Comparison of ENCODE assay signal across 8 cellular contexts in genomic region chr16:2473999-2474876, GRCh38. TPM values are rescaled to one million over a fixed set of nuclear protein-coding genes. Genes with fewer than 3 reads are reported as not detected.
DNase-seq lines count a peak whose midpoint lies in the region; ATAC-seq and TF ChIP-seq lines count a peak whose summit lies in the region.

No MANE protein-coding gene starts in this region.

- POLR2A ChIA-PET in OCI-LY7 (lab: Charles Lee) = no interaction called here

- peaks cover 12% of the 10 kb centered on the region for H3F3A ChIP-seq in DOHH2 (ENCODE audit: control insufficient read depth, insufficient read depth)
- peaks cover 40% of the 10 kb centered on the region for H3F3A ChIP-seq in neural progenitor cell (ENCODE audit: low read depth)

- H3K4me3 Mint-ChIP-seq in activated T-helper 17 cell treated with anti-CD3 and anti-CD28 coated beads, Interleukin-2, amount 50 U/mL, for 72 hours = peak overlapping the region; percentile 41
- H3K4me3 Mint-ChIP-seq in neural progenitor cell = peak overlapping the region; percentile 83

- no peak for TF ChIP-seq EP300 in transverse colon (IDR thresholded peaks at IDR 0.05; ENCODE audit: low read depth)

- intact Hi-C loops in OCI-LY7 (cut with micrococcal nuclease; ENCODE audit: unreplicated experiment) = loop anchor here (2.0 kb wide), 1 partner anchor 27 kb away; no protein-coding TSS in a partner anchor
- intact Hi-C loops in transverse colon (cut with DNase I; ENCODE audit: low total_unique reads) = no loop called here
- intact Hi-C loops in posterior vena cava (cut with DNase I) = no loop called here

- H3K4me1 ChIP-seq in DOHH2 (ENCODE audit: control insufficient read depth, low read length) (peaks cover 59% of the 10 kb centered on the region), OCI-LY7 (ENCODE audit: insufficient read depth, low read length, poor library complexity, severe bottlenecking) (peaks cover 58% of the 10 kb centered on the region), neural progenitor cell (peaks cover 34% of the 10 kb centered on the region), transverse colon (peaks cover 15 to 42% (median 35%) of the 10 kb centered on the region in 4 donors)

- TF ChIP-seq CTCF in DOHH2 (IDR thresholded peaks at IDR 0.05; ENCODE audit: low read depth, low read length, poor library complexity, severe bottlenecking) (peak; percentile 40), HFF-Myc (IDR thresholded peaks at IDR 0.05; ENCODE audit: low read depth, low read length, missing control alignments) (no peak), OCI-LY7 (conservative IDR thresholded peaks at IDR 0.05; ENCODE audit: low read length) (peak; percentile 61), fibroblast of villous mesenchyme (IDR thresholded peaks at IDR 0.05; ENCODE audit: insufficient read depth, low read depth, low read length) (peak; percentile 16), neural progenitor cell (IDR thresholded peaks at IDR 0.05) (peak; percentile 46), transverse colon (IDR thresholded peaks at IDR 0.05) (peak in 3 of 5 experiments; percentile 13 to 44 (median 22))

- no peak for TF ChIP-seq POLR2A in transverse colon (IDR thresholded peaks at IDR 0.05)

- H3K9me3 Mint-ChIP-seq in activated T-helper 17 cell treated with anti-CD3 and anti-CD28 coated beads, Interleukin-2, amount 50 U/mL, for 72 hours = no peaks in the 10 kb centered on the region
- no peaks in the 10 kb centered on the region for H3K9me3 Mint-ChIP-seq in neural progenitor cell

- H3K79me2 ChIP-seq in DOHH2 (ENCODE audit: control insufficient read depth, low read length) = peaks cover 64% of the 10 kb centered on the region
- peaks cover 17% of the 10 kb centered on the region; the same call in 1 of the 2 replicates for H3K79me2 ChIP-seq in OCI-LY7 (ENCODE audit: insufficient read depth, low read depth, low read length)
- H3K79me2 ChIP-seq in neural progenitor cell (ENCODE audit: low read depth) = peaks cover 10% of the 10 kb centered on the region

- H3K27me3 ChIP-seq in DOHH2 (ENCODE audit: control insufficient read depth, low read length) = no peaks in the 10 kb centered on the region
- peaks cover 59% of the 10 kb centered on the region for H3K27me3 ChIP-seq in neural progenitor cell
- peaks cover 44% of the 10 kb centered on the region for H3K27me3 ChIP-seq in transverse colon

- CTCF ChIA-PET in OCI-LY7 (lab: Charles Lee; ENCODE audit: unreplicated experiment) = no interaction called here

- H2AFZ ChIP-seq in OCI-LY7 (ENCODE audit: low read length) = no peak overlapping the region
- peak overlapping the region; percentile 27 for H2AFZ ChIP-seq in neural progenitor cell (replicated peaks)

- H3K27ac ChIP-seq in DOHH2 (ENCODE audit: low read depth, low read length) (peak overlapping the region; percentile 84), OCI-LY7 (ENCODE audit: low read depth, low read length, poor library complexity, severe bottlenecking) (peak overlapping the region; percentile 86), neural progenitor cell (no peak overlapping the region), transverse colon (peak overlapping the region; percentile 85 to 88 (median 88))

- in situ Hi-C loops in transverse colon (cut with MboI; ENCODE audit: low pct_ligation_motif_present in 1 of 4, low pct_unique_long_range_greater_than_20kb in 1 of 4, low sequenced_read_pairs in 3 of 4) = no loop called here

- peak; percentile 68 for ATAC-seq in activated T-helper 17 cell treated with anti-CD3 and anti-CD28 coated beads, Interleukin-2, amount 50 U/mL, for 72 hours (replicated peaks)

- peaks cover 11% of the 10 kb centered on the region for H3K27me3 Mint-ChIP-seq in activated T-helper 17 cell treated with anti-CD3 and anti-CD28 coated beads, Interleukin-2, amount 50 U/mL, for 72 hours
- H3K27me3 Mint-ChIP-seq in neural progenitor cell (ENCODE audit: insufficient read depth, low read depth) = peaks cover 12% of the 10 kb centered on the region

- WGBS in transverse colon (ENCODE audit: low coverage in 1 of 2), 2 donors = 0% methylated on average over 62 of the region's 100 CpGs; no CpG with 5 or more reads in 1 of the 2 donors

- H3K9ac ChIP-seq in neural progenitor cell = peak overlapping the region; percentile 65

- H3K9me2 ChIP-seq in DOHH2 (replicated peaks; ENCODE audit: control insufficient read depth, low read length) = no peaks in the 10 kb centered on the region
- H3K9me2 ChIP-seq in OCI-LY7 (ENCODE audit: insufficient read depth, low read length) = no peaks in the 10 kb centered on the region

- H3K36me3 Mint-ChIP-seq in activated T-helper 17 cell treated with anti-CD3 and anti-CD28 coated beads, Interleukin-2, amount 50 U/mL, for 72 hours (ENCODE audit: low read depth) = no peaks in the 10 kb centered on the region
- no peaks in the 10 kb centered on the region for H3K36me3 Mint-ChIP-seq in neural progenitor cell

- no peak overlapping the region for H3K27ac Mint-ChIP-seq in activated T-helper 17 cell treated with anti-CD3 and anti-CD28 coated beads, Interleukin-2, amount 50 U/mL, for 72 hours
- H3K27ac Mint-ChIP-seq in neural progenitor cell = no peak overlapping the region

- H3K9me3 ChIP-seq in DOHH2 (ENCODE audit: control insufficient read depth, insufficient read depth, low read length) (no peaks in the 10 kb centered on the region), OCI-LY7 (ENCODE audit: low read length) (no peaks in the 10 kb centered on the region), neural progenitor cell (ENCODE audit: low read depth) (no peaks in the 10 kb centered on the region), transverse colon (no peaks in the 10 kb centered on the region)

- H4K20me1 ChIP-seq in DOHH2 (ENCODE audit: control insufficient read depth, insufficient read depth, low read depth, low read length) = peaks cover 21% of the 10 kb centered on the region; the same call in 1 of the 2 replicates
- peaks cover 9% of the 10 kb centered on the region; the same call in 1 of the 2 replicates for H4K20me1 ChIP-seq in OCI-LY7 (ENCODE audit: insufficient read depth, low read length)
- H4K20me1 ChIP-seq in neural progenitor cell (ENCODE audit: low read depth) = peaks cover 41% of the 10 kb centered on the region

- H3K4me3 ChIP-seq in DOHH2 (ENCODE audit: low read length) (peak overlapping the region; percentile 97), HFF-Myc (replicated peaks; ENCODE audit: low read depth, low read length) (peak overlapping the region; percentile 85), OCI-LY7 (ENCODE audit: low read depth, low read length, poor library complexity, severe bottlenecking) (peak overlapping the region; percentile 92), fibroblast of villous mesenchyme (ENCODE audit: low read depth, low read length) (peak overlapping the region; percentile 71), neural progenitor cell (peak overlapping the region; percentile 97), transverse colon (peak overlapping the region; percentile 65 to 90 (median 70))

- H3K4me2 ChIP-seq in DOHH2 (ENCODE audit: low read length) = peak overlapping the region; percentile 92
- peak overlapping the region; percentile 91 for H3K4me2 ChIP-seq in OCI-LY7 (ENCODE audit: low read length)
- peak overlapping the region; percentile 98 for H3K4me2 ChIP-seq in neural progenitor cell

- peaks cover 21% of the 10 kb centered on the region for H3K4me1 Mint-ChIP-seq in activated T-helper 17 cell treated with anti-CD3 and anti-CD28 coated beads, Interleukin-2, amount 50 U/mL, for 72 hours
- peaks cover 29% of the 10 kb centered on the region for H3K4me1 Mint-ChIP-seq in neural progenitor cell

- BruUV-seq in OCI-LY7 (replicated peaks; lab: Mats Ljungman, UMichigan) = TSS peak; percentile 68

- DNase-seq in HFF-Myc (ENCODE audit: extremely low read depth, low read depth) (no peak), OCI-LY7 (ENCODE audit: low spot score) (peak; percentile 79), fibroblast of villous mesenchyme (ENCODE audit: low read depth) (peak; percentile 44), neural progenitor cell (ENCODE audit: low spot score) (peak; percentile 76), transverse colon (peak; percentile 62), posterior vena cava (ENCODE audit: low spot score) (no peak)

- H3K36me3 ChIP-seq in DOHH2 (ENCODE audit: control insufficient read depth, low read length) (peaks cover 8% of the 10 kb centered on the region), OCI-LY7 (ENCODE audit: insufficient read depth, low read length) (peaks cover 7% of the 10 kb centered on the region; the same call in 1 of the 2 replicates), neural progenitor cell (no peaks in the 10 kb centered on the region), transverse colon (no peaks in the 10 kb centered on the region)

RNA-seq across cellular contexts. Expression of gene TBC1D24, which starts 0.7 kb away (rescaled TPM):
- total RNA-seq in OCI-LY7 (2014; rRNA removed; shearing (Covaris generic)) = 19.8 and 23.4 TPM in 2 replicates
- total RNA-seq in OCI-LY7 (2022) (29.9 and 34.7 TPM in 2 replicates), fibroblast of villous mesenchyme (15.5 and 19.4 TPM in 2 replicates), neural progenitor cell (ENCODE audit: low replicate concordance) (8.2 and 11.9 TPM in 2 replicates), transverse colon (10 to 100 TPM in 2 of 4 donors, 1 to 10 TPM in 2; 8.3 to 19.3 (median 11.6) TPM), posterior vena cava (10 to 100 TPM; 11.4 to 13.3 TPM)
- total RNA-seq in activated T-helper 17 cell treated with anti-CD3 and anti-CD28 coated beads, Interleukin-2, amount 50 U/mL, for 72 hours = 10 to 100 TPM; 10.8 to 16.1 TPM

RNA-seq across cellular contexts. Expression of gene NTN3, which starts 3.1 kb away (rescaled TPM):
- 2.3 and 4.8 TPM in 2 replicates for total RNA-seq in OCI-LY7 (2014; rRNA removed; shearing (Covaris generic))
- total RNA-seq in OCI-LY7 (2022) = 1.5 and 1.7 TPM in 2 replicates
- under 1 TPM in 1 of 2 donors, not detected in 1; 0.21 TPM for total RNA-seq in activated T-helper 17 cell treated with anti-CD3 and anti-CD28 coated beads, Interleukin-2, amount 50 U/mL, for 72 hours
- 0.43 and 0.64 TPM in 2 replicates for total RNA-seq in fibroblast of villous mesenchyme
- 1.7 and 3.6 TPM in 2 replicates for total RNA-seq in neural progenitor cell (ENCODE audit: low replicate concordance)
- not detected for total RNA-seq in transverse colon
- total RNA-seq in posterior vena cava = under 1 TPM in 1 of 2 donors, not detected in 1; 0.29 TPM

RNA-seq across cellular contexts. Expression of gene TEDC2, which starts 14.3 kb away (rescaled TPM):
- 89.3 and 110 TPM in 2 replicates for total RNA-seq in OCI-LY7 (2014; rRNA removed; shearing (Covaris generic))
- total RNA-seq in OCI-LY7 (2022) (48.0 and 56.0 TPM in 2 replicates), fibroblast of villous mesenchyme (6.9 and 8.4 TPM in 2 replicates), neural progenitor cell (ENCODE audit: low replicate concordance) (29.1 and 62.1 TPM in 2 replicates), transverse colon (1 to 10 TPM in 2 of 4 donors, not detected in 2; 1.4 to 2.3 TPM), posterior vena cava (under 1 TPM in 1 of 2 donors, not detected in 1; 0.86 TPM)
- total RNA-seq in activated T-helper 17 cell treated with anti-CD3 and anti-CD28 coated beads, Interleukin-2, amount 50 U/mL, for 72 hours = 10 to 100 TPM; 14.8 to 19.7 TPM

RNA-seq across cellular contexts. Expression of gene ATP6V0C, which starts 39.5 kb away (rescaled TPM):
- total RNA-seq in OCI-LY7 (2014; rRNA removed; shearing (Covaris generic)) = 15.0 and 16.4 TPM in 2 replicates
- total RNA-seq in OCI-LY7 (2022) (87.4 and 94.3 TPM in 2 replicates), fibroblast of villous mesenchyme (20.0 and 23.3 TPM in 2 replicates), neural progenitor cell (ENCODE audit: low replicate concordance) (11.6 and 44.3 TPM in 2 replicates), transverse colon (100 to 1,000 TPM; 101 to 237 (median 135) TPM), posterior vena cava (100 to 1,000 TPM; 107 to 133 TPM)
- 100 to 1,000 TPM in 1 of 2 donors, 10 to 100 TPM in 1; 98.5 to 128 TPM for total RNA-seq in activated T-helper 17 cell treated with anti-CD3 and anti-CD28 coated beads, Interleukin-2, amount 50 U/mL, for 72 hours

RNA-seq across cellular contexts. Expression of gene CCNF, which starts 45.0 kb away (rescaled TPM):
- total RNA-seq in OCI-LY7 (2014; rRNA removed; shearing (Covaris generic)) = 71.5 and 82.1 TPM in 2 replicates
- total RNA-seq in OCI-LY7 (2022) = 83.3 and 93.0 TPM in 2 replicates
- total RNA-seq in activated T-helper 17 cell treated with anti-CD3 and anti-CD28 coated beads, Interleukin-2, amount 50 U/mL, for 72 hours = 10 to 100 TPM; 59.6 to 64.5 TPM
- 17.7 and 26.8 TPM in 2 replicates for total RNA-seq in fibroblast of villous mesenchyme
- 41.6 and 67.3 TPM in 2 replicates for total RNA-seq in neural progenitor cell (ENCODE audit: low replicate concordance)
- total RNA-seq in transverse colon = 10 to 100 TPM in 1 of 4 donors, 1 to 10 TPM in 2, under 1 TPM in 1; 0.75 to 24.9 (median 2.3) TPM
- total RNA-seq in posterior vena cava = 1 to 10 TPM in 1 of 2 donors, under 1 TPM in 1; 0.81 to 1.3 TPM

Comparison
In these comparisons a context has a peak if more than half of its experiments do, and no peak if none do; other contexts are left out.
1. DNase-seq: peak in OCI-LY7 (single experiment), fibroblast of villous mesenchyme (single experiment), neural progenitor cell (single experiment) and transverse colon (single experiment); none in HFF-Myc (single experiment) and posterior vena cava (single experiment).
2. Peak in every context shown above with its lines, with median percentiles within 50 percentile points of each other: H3K4me2 ChIP-seq and H3K4me3 ChIP-seq.